20 cellular contexts compared by ENCODE assay signal in genomic region chr19:28475525-28475924, GRCh38.
"Had no signal": no experiment of that assay in that cellular context is flagged by ENCODE, and none has a peak within 500 bp of the region (broad histone marks: within the 10 kb centered on the region; RNA-seq: fewer than 3 reads in every experiment).

No MANE protein-coding gene starts in this region.

- DNase-seq: activated B cell treated with CpG ODN at 0.5 μM for 24 hours; activated CD4-positive, alpha-beta T cell treated with anti-CD3 and anti-CD28 coated beads for 4 hours; activated CD4-positive, alpha-beta T cell treated with anti-CD3 and anti-CD28 coated beads, Interleukin-2, amount 50 U/mL, for 48 hours; activated CD8-positive, alpha-beta memory T cell treated with anti-CD3 and anti-CD28 coated beads, Interleukin-2, amount 50 U/mL, for 48 hours; activated naive CD4-positive, alpha-beta T cell treated with Interleukin-2 at 50 U/mL for 16 hours; activated naive CD8-positive, alpha-beta T cell treated with anti-CD3 and anti-CD28 coated beads for 36 hours; activated T-cell treated with anti-CD3 and anti-CD28 coated beads, Interleukin-2, amount 50 U/mL, for 48 hours; amniotic stem cell; cortex of kidney; heart right ventricle; naive thymus-derived CD4-positive, alpha-beta T cell; stimulated activated CD4-positive, alpha-beta T cell treated with anti-CD3 and anti-CD28 coated beads, Interleukin-12 subunit alpha, Interleukin-12 subunit beta, amount 100 ng/mL, for 4 hours; substantia nigra; T-cell; thyroid gland; upper lobe of right lung had no signal

- H3K27me3 ChIP-seq: thyroid gland, upper lobe of right lung had no signal

- H3K36me3 ChIP-seq: heart right ventricle, thyroid gland, upper lobe of right lung had no signal

- H3K4me1 ChIP-seq: thyroid gland, upper lobe of right lung had no signal

- FAIRE-seq: bronchial epithelial cell, keratinocyte had no signal

- H3K27ac ChIP-seq: epithelial cell of prostate, heart right ventricle, thyroid gland, upper lobe of right lung had no signal

- H3K9me3 ChIP-seq: heart right ventricle, thyroid gland, upper lobe of right lung had no signal

- H3K4me3 ChIP-seq: heart right ventricle, lung, thyroid gland, upper lobe of right lung had no signal
